In the genomic region with DNA sequence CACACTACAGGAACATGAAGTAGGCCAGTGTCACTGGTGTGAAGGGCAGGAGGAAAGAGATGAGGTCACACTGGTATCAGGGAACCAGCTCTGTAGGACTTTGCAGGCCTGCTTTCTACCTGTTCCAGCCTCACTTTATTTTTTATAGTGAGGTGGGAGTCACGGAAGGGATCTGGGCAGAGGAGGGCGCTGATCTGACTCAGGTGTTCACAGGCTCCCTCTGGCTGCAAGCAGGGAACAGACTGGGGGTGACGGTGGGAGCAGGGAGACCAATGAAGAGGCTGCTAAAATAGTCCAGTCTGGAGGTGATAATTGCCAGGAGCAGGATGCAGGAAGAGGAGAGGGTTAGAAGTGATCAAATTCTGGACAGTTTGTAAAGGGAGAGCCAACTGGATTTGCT, we compare ENCODE assay signal across 1 cellular context.
TF ChIP-seq lines count a peak whose summit lies in the region.

No MANE protein-coding gene starts in this region.

TF ChIP-seq in Ishikawa, 13 proteins besides CTCF, POLR2A, EP300 and RAD21 (continued from another document):
- TF ChIP-seq, protein P1, sequence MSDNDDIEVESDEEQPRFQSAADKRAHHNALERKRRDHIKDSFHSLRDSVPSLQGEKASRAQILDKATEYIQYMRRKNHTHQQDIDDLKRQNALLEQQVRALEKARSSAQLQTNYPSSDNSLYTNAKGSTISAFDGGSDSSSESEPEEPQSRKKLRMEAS (IDR thresholded peaks at IDR 0.05), result no peak
- TF ChIP-seq TAF1 (IDR thresholded peaks at IDR 0.05; ENCODE audit: low read depth), result no peak
- no peak for TF ChIP-seq NFIC (IDR thresholded peaks at IDR 0.05)
- no peak for TF ChIP-seq ZBTB7A (IDR thresholded peaks at IDR 0.05; ENCODE audit: low read depth)
- no peak for TF ChIP-seq CREB1 (IDR thresholded peaks at IDR 0.05; ENCODE audit: low read depth)
TF ChIP-seq in Ishikawa: peak in this region for 0.
